32 cellular contexts compared by ENCODE assay signal in the genomic region with DNA sequence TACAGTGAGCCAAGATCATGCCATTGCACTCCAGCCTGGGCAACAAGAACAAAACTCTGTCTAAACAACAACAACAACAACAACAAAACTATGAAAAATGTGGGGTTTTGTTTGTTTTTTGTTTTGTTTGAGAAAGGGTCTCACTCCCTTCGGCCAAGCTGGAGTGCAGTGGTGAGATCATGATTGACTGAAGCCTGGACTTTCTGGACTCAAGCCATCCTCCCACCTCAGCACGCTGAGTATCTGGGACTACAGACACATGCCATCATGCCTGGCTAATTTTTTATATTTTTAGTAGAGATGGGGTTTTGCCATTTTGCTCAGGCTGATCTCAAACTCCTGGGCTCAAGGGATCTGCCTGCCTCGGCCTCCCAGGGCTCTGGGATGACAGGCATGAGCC.
"Had no signal": no experiment of that assay in that cellular context is flagged by ENCODE, and none has a peak within 500 bp of the region (broad histone marks: within the 10 kb centered on the region; RNA-seq: fewer than 3 reads in every experiment).

No MANE protein-coding gene starts in this region.

- H3K4me3 ChIP-seq: MG63 had no signal

- H3K27me3 ChIP-seq: MG63 had no signal

- DNase-seq: Karpas-422, Kasumi-1, MG63, NCI-H1048, NCI-H1092, NCI-H1092 treated with DMSO at 0.1 percent for 48 hours, NCI-H1105, NCI-H1105 treated with DMSO at 0.1 percent for 48 hours, NCI-H1417, NCI-H1417 treated with DMSO at 0.1 percent for 48 hours, NCI-H1436, NCI-H1436 treated with DMSO at 0.1 percent for 48 hours, NCI-H1694, NCI-H1694 treated with DMSO at 0.1 percent for 48 hours, NCI-H187, NCI-H187 treated with DMSO at 0.1 percent for 48 hours, NCI-H1930, NCI-H2029, NCI-H2029 treated with DMSO at 0.1 percent for 48 hours, NCI-H2081, NCI-H2107, NCI-H2171, NCI-H2171 treated with DMSO at 0.1 percent for 48 hours, NCI-H2227 treated with DMSO at 0.1 percent for 48 hours, NCI-H226, NCI-H345, NCI-H446, NCI-H446 treated with DMSO at 0.1 percent for 48 hours, NCI-H510A, NCI-H510A treated with DMSO at 0.1 percent for 48 hours, NCI-H524 had no signal

- H3K9me3 ChIP-seq: MG63 had no signal

- H3K9ac ChIP-seq: KMS-11 had no signal

- H3K27ac ChIP-seq: KMS-11 had no signal
